ENCODE assay signal across 22 cellular contexts in the genomic region with DNA sequence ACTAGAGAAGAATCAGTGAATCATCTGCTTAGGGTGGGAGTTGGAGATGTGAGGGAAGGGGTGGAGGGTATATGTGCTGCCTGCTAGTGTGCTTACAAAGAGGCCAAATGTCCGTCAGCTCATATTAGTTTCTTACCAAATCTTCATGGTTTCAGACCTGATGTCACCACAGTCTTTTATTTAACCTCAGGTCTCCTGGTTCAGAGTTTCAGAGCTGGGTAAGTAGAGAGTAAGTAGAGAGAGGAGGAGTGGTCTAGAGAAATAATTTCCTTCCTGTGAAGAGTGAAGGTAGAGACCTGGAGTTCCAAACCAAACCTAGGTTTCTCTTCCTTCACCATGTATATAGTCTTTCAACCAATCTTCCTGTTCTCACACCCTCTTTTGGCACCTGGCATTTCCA.
"Had no signal": no experiment of that assay in that cellular context is flagged by ENCODE, and none has a peak within 500 bp of the region (broad histone marks: within the 10 kb centered on the region; RNA-seq: fewer than 3 reads in every experiment).

No MANE protein-coding gene starts in this region.

- ATAC-seq: activated T-cell treated with anti-CD3 and anti-CD28 coated beads, Interleukin-2, amount 50 U/mL, for 72 hours; heart left ventricle; left ventricle myocardium superior; natural killer cell had no signal

- H3K27ac ChIP-seq: heart left ventricle, sigmoid colon, thoracic aorta, upper lobe of left lung had no signal

- H3K9me3 ChIP-seq: heart left ventricle, sigmoid colon, thoracic aorta, upper lobe of left lung had no signal

- H3K4me3 Mint-ChIP-seq: activated CD4-positive, alpha-beta memory T cell treated with anti-CD3 and anti-CD28 coated beads for 36 hours; activated naive CD4-positive, alpha-beta T cell treated with anti-CD3 and anti-CD28 coated beads, Interleukin-2, amount 10 ng/mL, durations not matched to agents 7 days and 5 days; activated T-cell treated with anti-CD3 and anti-CD28 coated beads, Interleukin-2, amount 50 U/mL, for 72 hours; natural killer cell had no signal

- H3K4me1 ChIP-seq: heart left ventricle, sigmoid colon, upper lobe of left lung had no signal

- DNase-seq: activated CD4-positive, alpha-beta memory T cell treated with anti-CD3 and anti-CD28 coated beads for 36 hours; activated CD4-positive, alpha-beta T cell treated with anti-CD3 and anti-CD28 coated beads for 48 hours; activated effector memory CD4-positive, alpha-beta T cell treated with anti-CD3 and anti-CD28 coated beads, Interleukin-2, amount 50 U/mL, for 16 hours; activated naive CD4-positive, alpha-beta T cell treated with anti-CD3 and anti-CD28 coated beads, Interleukin-2, amount 10 ng/mL, durations not matched to agents 7 days and 5 days; activated T-cell treated with anti-CD3 and anti-CD28 coated beads, Interleukin-2, amount 50 U/mL, for 72 hours; amygdala; heart left ventricle; left ventricle myocardium superior; mammary epithelial cell; midbrain; natural killer cell; retina; sigmoid colon; stimulated activated CD4-positive, alpha-beta T cell treated with anti-CD3 and anti-CD28 coated beads, Interleukin-15, amount 100 ng/mL, for 24 hours; stimulated activated CD8-positive, alpha-beta memory T cell treated with anti-CD3 and anti-CD28 coated beads, Interleukin-4, amount 100 ng/mL, for 48 hours; stimulated activated naive CD4-positive, alpha-beta T cell treated with Interleukin-2 at 50 U/mL for 16 hours; upper lobe of left lung had no signal

- H3K9me3 Mint-ChIP-seq: activated CD4-positive, alpha-beta memory T cell treated with anti-CD3 and anti-CD28 coated beads for 36 hours; activated naive CD4-positive, alpha-beta T cell treated with anti-CD3 and anti-CD28 coated beads, Interleukin-2, amount 10 ng/mL, durations not matched to agents 7 days and 5 days had no signal

- H3K4me2 ChIP-seq: smooth muscle cell had no signal

- H3K27me3 ChIP-seq: heart left ventricle, sigmoid colon, upper lobe of left lung had no signal

- FAIRE-seq: endometrium, islet of Langerhans had no signal

- H3K36me3 ChIP-seq: heart left ventricle, sigmoid colon, thoracic aorta, upper lobe of left lung had no signal

- H3K4me3 ChIP-seq: heart left ventricle, sigmoid colon, smooth muscle cell, thoracic aorta, upper lobe of left lung had no signal

- H3K36me3 Mint-ChIP-seq: activated CD4-positive, alpha-beta memory T cell treated with anti-CD3 and anti-CD28 coated beads for 36 hours; activated naive CD4-positive, alpha-beta T cell treated with anti-CD3 and anti-CD28 coated beads, Interleukin-2, amount 10 ng/mL, durations not matched to agents 7 days and 5 days; natural killer cell had no signal

- H3K4me1 Mint-ChIP-seq: activated naive CD4-positive, alpha-beta T cell treated with anti-CD3 and anti-CD28 coated beads, Interleukin-2, amount 10 ng/mL, durations not matched to agents 7 days and 5 days; natural killer cell had no signal

- H3K27ac Mint-ChIP-seq: activated CD4-positive, alpha-beta memory T cell treated with anti-CD3 and anti-CD28 coated beads for 36 hours; activated naive CD4-positive, alpha-beta T cell treated with anti-CD3 and anti-CD28 coated beads, Interleukin-2, amount 10 ng/mL, durations not matched to agents 7 days and 5 days; activated T-cell treated with anti-CD3 and anti-CD28 coated beads, Interleukin-2, amount 50 U/mL, for 72 hours; natural killer cell; progenitor cell of endocrine pancreas had no signal
